15 cellular contexts compared by ENCODE assay signal in genomic region chr12:58640314-58640713, GRCh38.
"Had no signal": no experiment of that assay in that cellular context is flagged by ENCODE, and none has a peak within 500 bp of the region (broad histone marks: within the 10 kb centered on the region; RNA-seq: fewer than 3 reads in every experiment).

No MANE protein-coding gene starts in this region.

- ATAC-seq: activated T-helper 17 cell treated with anti-CD3 and anti-CD28 coated beads, Interleukin-2, amount 50 U/mL, for 72 hours; mucosa of descending colon had no signal

- H3K4me3 ChIP-seq: mucosa of descending colon, stomach had no signal

- DNase-seq: activated CD4-positive, alpha-beta memory T cell treated with anti-CD3 and anti-CD28 coated beads, Interleukin-2, amount 10 ng/mL, durations not matched to agents 7 days and 5 days; activated CD4-positive, alpha-beta T cell treated with anti-CD3 and anti-CD28 coated beads for 48 hours; activated CD4-positive, CD25-positive, alpha-beta regulatory T cell; activated naive CD4-positive, alpha-beta T cell; activated naive CD8-positive, alpha-beta T cell treated with anti-CD3 and anti-CD28 coated beads for 36 hours; activated T-cell treated with anti-CD3 and anti-CD28 coated beads, Interleukin-2, amount 50 U/mL, for 1 hour; cortex of kidney; erythroblast; immature natural killer cell; mucosa of descending colon; naive B cell; stimulated activated CD4-positive, alpha-beta T cell treated with anti-CD3 and anti-CD28 coated beads, Interleukin-2, amount 100 ng/mL, for 48 hours; stomach had no signal

- FAIRE-seq: endometrium had no signal
